Comparison of ENCODE assay signal across 8 cellular contexts in the genomic region with DNA sequence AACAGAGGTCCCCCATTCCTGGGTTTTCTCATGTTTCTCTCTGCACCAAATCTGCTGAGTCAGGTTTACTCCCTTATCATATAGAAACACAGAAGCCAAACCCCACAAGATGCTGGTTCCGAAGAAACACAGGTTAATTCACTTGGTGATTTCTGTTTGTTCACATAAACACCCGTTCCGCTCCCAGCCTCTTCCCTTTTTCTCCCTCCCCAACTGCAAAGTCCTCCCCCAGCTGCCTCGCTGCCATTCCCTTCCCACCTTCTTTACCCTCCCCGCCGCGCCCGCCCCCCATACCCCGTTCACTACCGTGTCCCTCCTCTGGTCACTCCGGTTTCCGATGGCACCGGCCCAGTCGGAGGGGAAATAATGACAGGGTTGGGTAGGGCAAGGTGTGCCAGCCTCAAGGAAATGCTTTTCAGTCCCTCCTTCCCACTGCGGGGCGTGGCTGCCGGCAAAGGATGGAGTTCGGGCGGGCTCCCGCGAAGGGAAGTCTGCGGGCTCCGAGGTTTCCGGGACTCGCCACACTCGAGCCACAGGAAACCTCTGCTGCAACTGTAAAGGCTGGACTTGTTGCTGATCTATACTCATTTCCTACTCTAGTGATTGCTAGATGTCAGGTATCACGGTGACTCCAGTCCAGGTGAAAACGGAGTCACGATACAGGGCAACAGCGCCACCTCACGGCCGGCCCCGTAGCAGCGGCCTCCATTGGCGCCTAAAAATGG. TPM values are rescaled to one million over a fixed set of nuclear protein-coding genes. Genes with fewer than 3 reads are reported as not detected.
DNase-seq lines count a peak whose midpoint lies in the region; ATAC-seq and TF ChIP-seq lines count a peak whose summit lies in the region.

A gene with protein sequence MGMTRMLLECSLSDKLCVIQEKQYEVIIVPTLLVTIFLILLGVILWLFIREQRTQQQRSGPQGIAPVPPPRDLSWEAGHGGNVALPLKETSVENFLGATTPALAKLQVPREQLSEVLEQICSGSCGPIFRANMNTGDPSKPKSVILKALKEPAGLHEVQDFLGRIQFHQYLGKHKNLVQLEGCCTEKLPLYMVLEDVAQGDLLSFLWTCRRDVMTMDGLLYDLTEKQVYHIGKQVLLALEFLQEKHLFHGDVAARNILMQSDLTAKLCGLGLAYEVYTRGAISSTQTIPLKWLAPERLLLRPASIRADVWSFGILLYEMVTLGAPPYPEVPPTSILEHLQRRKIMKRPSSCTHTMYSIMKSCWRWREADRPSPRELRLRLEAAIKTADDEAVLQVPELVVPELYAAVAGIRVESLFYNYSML (minus strand): TSS at position 393 of the 725 bp plus-strand sequence. CDS start 39,434 bp downstream, outside the sequence.

- peak within 1 kb of the TSS; percentile 50 to 77 for H3K4me3 ChIP-seq in HCT116 (replicated peaks in 1 of 2; ENCODE audit: low read depth in 1 of 2, low read length in 2 of 2)

- RAD21 ChIA-PET in HCT116 (lab: Charles Lee; ENCODE audit: low non-redundant PET in 1 of 2, low total read pairs in 2 of 2, uncharacterized antibody in 2 of 2, unreplicated experiment in 2 of 2) = no interaction called here

- H3K9me2 ChIP-seq in HCT116 (ENCODE audit: insufficient read depth) = no peaks in the 10 kb centered on the region

- peak within 1 kb of the TSS; percentile 70 for H3K9ac ChIP-seq in HCT116 (ENCODE audit: low read length)

- CTCF ChIA-PET in HCT116 (lab: Charles Lee) = interaction anchor here (1.3 to 1.4 kb wide), 2 partner anchors 14 to 76 kb away, joined by 3 to 4 read pairs; no protein-coding TSS in a partner anchor

- H3K36me3 ChIP-seq in HCT116 (ENCODE audit: control insufficient read depth in 1 of 2, insufficient read depth in 2 of 2, low read length in 2 of 2) = no peaks in the 10 kb centered on the region

- peak; percentile 88 to 98 (median 93) for TF ChIP-seq CTCF in HCT116 (IDR thresholded peaks at IDR 0.05 in 2 of 3, conservative IDR thresholded peaks at IDR 0.05 in 1 of 3; ENCODE audit: borderline replicate concordance in 1 of 3, insufficient read depth in 1 of 3, low read depth in 2 of 3, low read length in 2 of 3)

- no peaks in the 10 kb centered on the region for H3K79me2 ChIP-seq in HCT116 (ENCODE audit: insufficient read depth, low read length)

- TF ChIP-seq POLR2A in HCT116 (IDR thresholded peaks at IDR 0.05; ENCODE audit: borderline replicate concordance, extremely low read depth, insufficient read depth, insufficient read length) = no peak

- peak within 1 kb of the TSS; percentile 67 for H3K27ac ChIP-seq in HCT116 (ENCODE audit: low read depth, low read length)

- H4K20me1 ChIP-seq in HCT116 (ENCODE audit: insufficient read depth) = no peaks in the 10 kb centered on the region

- H3K9me3 Mint-ChIP-seq in central memory CD8-positive, alpha-beta T cell = no peaks in the 10 kb centered on the region

- peak; percentile 92 for ATAC-seq in HCT116
- peak; percentile 57 to 67 for ATAC-seq in activated CD4-positive, CD25-positive, alpha-beta regulatory T cell treated with anti-CD3 and anti-CD28 coated beads, Interleukin-2, amount 50 U/mL, for 24 hours
- peak; percentile 61 for ATAC-seq in central memory CD8-positive, alpha-beta T cell (replicated peaks; ENCODE audit: extremely low read depth, poor library complexity, severe bottlenecking)
- no peak for ATAC-seq in GM19023 (IDR thresholded peaks at IDR 0.05; ENCODE audit: unreplicated experiment)

- DNase-seq in DMS53 treated with DMSO at 0.1 percent for 48 hours (lab: John Stamatoyannopoulos, UW; ENCODE audit: unreplicated experiment) (peak; percentile 99), HCT116 (ENCODE audit: low read depth, low spot score) (peak; percentile 81), NCI-H1930 (lab: John Stamatoyannopoulos, UW) (peak; percentile 80 to 86), left kidney (ENCODE audit: low read depth, low spot score) (peak; percentile 82)
- peak; percentile 76 to 77 for DNase-seq in central memory CD8-positive, alpha-beta T cell (ENCODE audit: low spot score in 2 of 2)
- peak; percentile 20 to 49 (median 38) for DNase-seq in stimulated activated CD4-positive, alpha-beta T cell treated with anti-CD3 and anti-CD28 coated beads, Interleukin-1b, Interleukin-23, amount 100 ng/mL, for 24 hours (ENCODE audit: low read depth in 4 of 4, low spot score in 1 of 4)

- H2AFZ ChIP-seq in HCT116 (ENCODE audit: low read depth, low read length, poor library complexity, severe bottlenecking) = peak within 1 kb of the TSS; percentile 81

- H3K36me3 Mint-ChIP-seq in central memory CD8-positive, alpha-beta T cell (ENCODE audit: insufficient read depth) = peaks cover 17% of the 10 kb centered on the region

- peak; percentile 89 for TF ChIP-seq RAD21 in HCT116 (IDR thresholded peaks at IDR 0.05; ENCODE audit: low read depth)

- H3K27me3 Mint-ChIP-seq in central memory CD8-positive, alpha-beta T cell = no peaks in the 10 kb centered on the region

- peak within 1 kb of the TSS; percentile 85 for H3K4me3 Mint-ChIP-seq in central memory CD8-positive, alpha-beta T cell

- no peaks in the 10 kb centered on the region for H3K9me3 ChIP-seq in HCT116 (ENCODE audit: control insufficient read depth in 1 of 2, insufficient read depth in 1 of 2, low read depth in 1 of 2, low read length in 2 of 2)

- no TSS peak for BruUV-seq in HCT116 (replicated peaks; lab: Mats Ljungman, UMichigan)

- peaks cover 0 to 18% of the 10 kb centered on the region in 2 experiments; a peak in 3 of 4 replicates for H3K4me1 ChIP-seq in HCT116 (ENCODE audit: control insufficient read depth in 1 of 2, insufficient read depth in 2 of 2, low read length in 2 of 2)

- H3K4me2 ChIP-seq in HCT116 (ENCODE audit: low read length) = peak within 1 kb of the TSS; percentile 93

- POLR2A ChIA-PET in HCT116 (lab: Charles Lee) = no interaction called here

- intact Hi-C loops in HCT116 (cut with micrococcal nuclease) = loop anchor here (1.0 to 5.0 kb wide), 5 partner anchors 62 to 437 kb away; a partner anchor contains a TSS

- H3K27ac Mint-ChIP-seq in central memory CD8-positive, alpha-beta T cell (ENCODE audit: low read depth) = peak within 1 kb of the TSS; percentile 93

- H3K4me1 Mint-ChIP-seq in central memory CD8-positive, alpha-beta T cell = peaks cover 56% of the 10 kb centered on the region

- no peaks in the 10 kb centered on the region for H3K27me3 ChIP-seq in HCT116 (ENCODE audit: insufficient read depth, low read length)

TF ChIP-seq in HCT116, 20 proteins besides CTCF, POLR2A, EP300 and RAD21:
- peak; percentile 60 for TF ChIP-seq YY1 (IDR thresholded peaks at IDR 0.05; ENCODE audit: extremely low read depth, insufficient replicate concordance, low read depth, low read length)
- 0 out of 2 replicates have a peak, but pooled peaks have one; percentile 12 for TF ChIP-seq JUND (IDR thresholded peaks at IDR 0.05)
- TF ChIP-seq CEBPB (IDR thresholded peaks at IDR 0.05; ENCODE audit: low read depth) = no peak
- TF ChIP-seq SIN3A (IDR thresholded peaks at IDR 0.05; ENCODE audit: low read depth) = no peak
- TF ChIP-seq, protein P1, sequence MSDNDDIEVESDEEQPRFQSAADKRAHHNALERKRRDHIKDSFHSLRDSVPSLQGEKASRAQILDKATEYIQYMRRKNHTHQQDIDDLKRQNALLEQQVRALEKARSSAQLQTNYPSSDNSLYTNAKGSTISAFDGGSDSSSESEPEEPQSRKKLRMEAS (IDR thresholded peaks at IDR 0.05) = peak; percentile 50
- no peak for TF ChIP-seq ZNF274 (IDR thresholded peaks at IDR 0.05; ENCODE audit: low read depth, low read length)
- TF ChIP-seq CBX3 (IDR thresholded peaks at IDR 0.05; ENCODE audit: low read depth) = no peak
- peak; percentile 26; the same call in 1 of the 2 replicates for TF ChIP-seq POLR2AphosphoS5 (IDR thresholded peaks at IDR 0.05; ENCODE audit: low read depth, low read length)
- no peak for TF ChIP-seq SP1 (IDR thresholded peaks at IDR 0.05; ENCODE audit: low read depth)
- TF ChIP-seq, protein P2, sequence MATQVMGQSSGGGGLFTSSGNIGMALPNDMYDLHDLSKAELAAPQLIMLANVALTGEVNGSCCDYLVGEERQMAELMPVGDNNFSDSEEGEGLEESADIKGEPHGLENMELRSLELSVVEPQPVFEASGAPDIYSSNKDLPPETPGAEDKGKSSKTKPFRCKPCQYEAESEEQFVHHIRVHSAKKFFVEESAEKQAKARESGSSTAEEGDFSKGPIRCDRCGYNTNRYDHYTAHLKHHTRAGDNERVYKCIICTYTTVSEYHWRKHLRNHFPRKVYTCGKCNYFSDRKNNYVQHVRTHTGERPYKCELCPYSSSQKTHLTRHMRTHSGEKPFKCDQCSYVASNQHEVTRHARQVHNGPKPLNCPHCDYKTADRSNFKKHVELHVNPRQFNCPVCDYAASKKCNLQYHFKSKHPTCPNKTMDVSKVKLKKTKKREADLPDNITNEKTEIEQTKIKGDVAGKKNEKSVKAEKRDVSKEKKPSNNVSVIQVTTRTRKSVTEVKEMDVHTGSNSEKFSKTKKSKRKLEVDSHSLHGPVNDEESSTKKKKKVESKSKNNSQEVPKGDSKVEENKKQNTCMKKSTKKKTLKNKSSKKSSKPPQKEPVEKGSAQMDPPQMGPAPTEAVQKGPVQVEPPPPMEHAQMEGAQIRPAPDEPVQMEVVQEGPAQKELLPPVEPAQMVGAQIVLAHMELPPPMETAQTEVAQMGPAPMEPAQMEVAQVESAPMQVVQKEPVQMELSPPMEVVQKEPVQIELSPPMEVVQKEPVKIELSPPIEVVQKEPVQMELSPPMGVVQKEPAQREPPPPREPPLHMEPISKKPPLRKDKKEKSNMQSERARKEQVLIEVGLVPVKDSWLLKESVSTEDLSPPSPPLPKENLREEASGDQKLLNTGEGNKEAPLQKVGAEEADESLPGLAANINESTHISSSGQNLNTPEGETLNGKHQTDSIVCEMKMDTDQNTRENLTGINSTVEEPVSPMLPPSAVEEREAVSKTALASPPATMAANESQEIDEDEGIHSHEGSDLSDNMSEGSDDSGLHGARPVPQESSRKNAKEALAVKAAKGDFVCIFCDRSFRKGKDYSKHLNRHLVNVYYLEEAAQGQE (IDR thresholded peaks at IDR 0.05; ENCODE audit: low read depth) = no peak
- peak; percentile 67 for TF ChIP-seq SRF (IDR thresholded peaks at IDR 0.05; ENCODE audit: low read depth)
- TF ChIP-seq, protein P3, sequence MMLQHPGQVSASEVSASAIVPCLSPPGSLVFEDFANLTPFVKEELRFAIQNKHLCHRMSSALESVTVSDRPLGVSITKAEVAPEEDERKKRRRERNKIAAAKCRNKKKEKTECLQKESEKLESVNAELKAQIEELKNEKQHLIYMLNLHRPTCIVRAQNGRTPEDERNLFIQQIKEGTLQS (IDR thresholded peaks at IDR 0.05) = no peak
TF ChIP-seq in HCT116: peak in this region for 5.

RNA-seq across cellular contexts. Expression of the gene that starts here (rescaled TPM):
- 4.4 TPM for total RNA-seq in HCT116 (2021; ENCODE audit: unreplicated experiment)
- polyA plus RNA-seq in HCT116 (2012) = 3.8 and 4.5 TPM in 2 replicates

Comparison
In these comparisons a context has a peak if more than half of its experiments do, and no peak if none do; other contexts are left out.
1. DNase-seq: peak in every context shown above with its lines; median percentile 99 in DMS53 treated with DMSO at 0.1 percent for 48 hours; 83 in NCI-H1930; 82 in left kidney; 81 in HCT116; 76 in central memory CD8-positive, alpha-beta T cell; 38 in stimulated activated CD4-positive, alpha-beta T cell treated with anti-CD3 and anti-CD28 coated beads, Interleukin-1b, Interleukin-23, amount 100 ng/mL, for 24 hours.